Comparison of ENCODE assay signal across 10 cellular contexts in genomic region chr9:136534396-136534795, GRCh38. TPM values are rescaled to one million over a fixed set of nuclear protein-coding genes. Genes with fewer than 3 reads are reported as not detected.
DNase-seq lines count a peak whose midpoint lies in the region; ATAC-seq and TF ChIP-seq lines count a peak whose summit lies in the region.
"Had no signal": no experiment of that assay in that cellular context is flagged by ENCODE, and none has a peak within 500 bp of the region (broad histone marks: within the 10 kb centered on the region; RNA-seq: fewer than 3 reads in every experiment).

No MANE protein-coding gene starts in this region.

- H3K36me3 Mint-ChIP-seq in H9 (ENCODE audit: insufficient read depth in 1 of 3, low read depth in 3 of 3) (peaks cover 7 to 21% (median 14%) of the 10 kb centered on the region in 3 experiments; a peak in 6 of 7 replicates), natural killer cell (no peaks in the 10 kb centered on the region)
- peaks cover 60% of the 10 kb centered on the region for H3K36me3 Mint-ChIP-seq in dendritic cell treated with granulocyte-macrophage colony-stimulating factor and Interleukin-4, amounts not matched to agents 40 ng/mL and 50 ng/mL, for 4 days (ENCODE audit: low read depth)

- peaks cover 13% of the 10 kb centered on the region for H3K79me1 ChIP-seq in H9 (ENCODE audit: insufficient read depth, low read depth, low read length, poor library complexity, severe bottlenecking)

- H3K36me3 ChIP-seq in BLaER1 treated with 17β-estradiol and CSF1 and Interleukin-3, amounts not matched to agents 10 nM and 100 nM: peaks cover 8 to 19% (median 15%) of the 10 kb centered on the region in 11 experiments; a peak in 18 of 22 replicates

- no peak overlapping the region for H2BK5ac ChIP-seq in H9 (ENCODE audit: insufficient read length, low read length)

- peak overlapping the region in 1 of 11 experiments; percentile 67; a peak in 1 of 22 replicates for H3K9ac ChIP-seq in BLaER1 treated with 17β-estradiol and CSF1 and Interleukin-3, amounts not matched to agents 10 nM and 100 nM
- H3K9ac ChIP-seq in H9 (ENCODE audit: extremely low read depth, insufficient read length, low read length): no peak overlapping the region

- no peak overlapping the region for H2AK5ac ChIP-seq in H9 (ENCODE audit: insufficient read length, low read length)

- DNase-seq in H9 (no peak), natural killer cell (no peak), DMS153 (lab: John Stamatoyannopoulos, UW) (no peak), anterior cingulate cortex (lab: John Stamatoyannopoulos, UW) (no peak)
- DNase-seq: GDM1, hippocampal formation had no signal

- no peaks in the 10 kb centered on the region for H3K27me3 Mint-ChIP-seq in H9 (ENCODE audit: low read depth)
- peaks cover 19% of the 10 kb centered on the region for H3K27me3 Mint-ChIP-seq in dendritic cell treated with granulocyte-macrophage colony-stimulating factor and Interleukin-4, amounts not matched to agents 40 ng/mL and 50 ng/mL, for 4 days
- no peaks in the 10 kb centered on the region for H3K27me3 Mint-ChIP-seq in natural killer cell (ENCODE audit: low read depth in 2 of 2)

- no peaks in the 10 kb centered on the region for H3K9me3 ChIP-seq in BLaER1 treated with 17β-estradiol and CSF1 and Interleukin-3, amounts not matched to agents 10 nM and 100 nM (replicated peaks in 1 of 11)
- H3K9me3 ChIP-seq in H9 (ENCODE audit: control insufficient read depth, low read depth, low read length): no peaks in the 10 kb centered on the region

- H3K4me1 ChIP-seq in BLaER1 treated with 17β-estradiol and CSF1 and Interleukin-3, amounts not matched to agents 10 nM and 100 nM: peaks cover 87 to 93% (median 92%) of the 10 kb centered on the region in 10 experiments
- H3K4me1 ChIP-seq in H9 (ENCODE audit: insufficient read depth, low read length): no peaks in the 10 kb centered on the region

- no peak overlapping the region for H2BK20ac ChIP-seq in H9 (ENCODE audit: low read depth, low read length, poor library complexity, severe bottlenecking)

- no peak overlapping the region for H2BK120ac ChIP-seq in H9 (ENCODE audit: low read depth, low read length, poor library complexity, severe bottlenecking)

- H3K27ac ChIP-seq in BLaER1 treated with 17β-estradiol and CSF1 and Interleukin-3, amounts not matched to agents 10 nM and 100 nM: no peak overlapping the region
- H3K27ac ChIP-seq in H9 (ENCODE audit: insufficient read length, low read depth, low read length): no peak overlapping the region
- H3K27ac ChIP-seq: C4-2B had no signal

- peak overlapping the region; percentile 44 to 87 (median 74); a peak in 4 of 7 replicates for H3K27ac Mint-ChIP-seq in H9
- peak overlapping the region; percentile 75 for H3K27ac Mint-ChIP-seq in dendritic cell treated with granulocyte-macrophage colony-stimulating factor and Interleukin-4, amounts not matched to agents 40 ng/mL and 50 ng/mL, for 4 days
- H3K27ac Mint-ChIP-seq in natural killer cell: peak overlapping the region; percentile 88 to 90

- no peak overlapping the region for H4K8ac ChIP-seq in H9 (replicated peaks; ENCODE audit: insufficient read length, low read depth, low read length)

- intact Hi-C loops in dendritic cell treated with granulocyte-macrophage colony-stimulating factor and Interleukin-4, amounts not matched to agents 40 ng/mL and 50 ng/mL, for 4 days (cut with micrococcal nuclease): loop anchor here (5.0 kb wide), 2 partner anchors 47 to 83 kb away; no protein-coding TSS in a partner anchor
- intact Hi-C loops in natural killer cell (cut with micrococcal nuclease): loop anchor here (5.0 to 10.0 kb wide), 2 partner anchors 98 to 310 kb away; partner anchors contain the start of genes AJM1 and PHPT1

- H4K20me1 ChIP-seq in BLaER1 treated with 17β-estradiol and CSF1 and Interleukin-3, amounts not matched to agents 10 nM and 100 nM: peaks cover 95 to 99% (median 98%) of the 10 kb centered on the region in 11 experiments
- H4K20me1 ChIP-seq in H9 (ENCODE audit: control insufficient read depth, insufficient read depth, insufficient read length): peaks cover 4% of the 10 kb centered on the region

- no peak overlapping the region for H3T11ph ChIP-seq in H9 (ENCODE audit: low read length)

- H3K4ac ChIP-seq in H9 (ENCODE audit: low read depth, low read length): no peak overlapping the region

- H3K4me3 ChIP-seq in BLaER1 treated with 17β-estradiol and CSF1 and Interleukin-3, amounts not matched to agents 10 nM and 100 nM: no peak overlapping the region

- H3K23ac ChIP-seq in H9 (ENCODE audit: insufficient read length, low read depth, low read length): no peak overlapping the region

- H4K5ac ChIP-seq in H9 (ENCODE audit: insufficient read length, low read depth, low read length): no peak overlapping the region

- H3K23me2 ChIP-seq in H9 (ENCODE audit: insufficient read length, low read depth, low read length, poor library complexity, severe bottlenecking): no peaks in the 10 kb centered on the region

- peaks cover 0 to 31% (median 21%) of the 10 kb centered on the region in 11 experiments; a peak in 13 of 22 replicates for H3K27me3 ChIP-seq in BLaER1 treated with 17β-estradiol and CSF1 and Interleukin-3, amounts not matched to agents 10 nM and 100 nM
- no peaks in the 10 kb centered on the region for H3K27me3 ChIP-seq in H9 (ENCODE audit: insufficient read depth, low read length)

- H3K4me3 Mint-ChIP-seq in H9 (no peak overlapping the region), natural killer cell (peak overlapping the region; percentile 90)
- H3K4me3 Mint-ChIP-seq in dendritic cell treated with granulocyte-macrophage colony-stimulating factor and Interleukin-4, amounts not matched to agents 40 ng/mL and 50 ng/mL, for 4 days: no peak overlapping the region

- H3K4me1 Mint-ChIP-seq in H9: peaks cover 3 to 25% of the 10 kb centered on the region in 2 experiments
- H3K4me1 Mint-ChIP-seq in dendritic cell treated with granulocyte-macrophage colony-stimulating factor and Interleukin-4, amounts not matched to agents 40 ng/mL and 50 ng/mL, for 4 days (ENCODE audit: low read depth): peaks cover 71% of the 10 kb centered on the region
- H3K4me1 Mint-ChIP-seq in natural killer cell: peaks cover 59 to 79% of the 10 kb centered on the region in 2 donors

- H2AFZ ChIP-seq in H9 (ENCODE audit: low read length): no peak overlapping the region

- ATAC-seq in natural killer cell (no peak), HG02623 (IDR thresholded peaks at IDR 0.05; ENCODE audit: unreplicated experiment) (no peak)

- no peak overlapping the region for H3K14ac ChIP-seq in H9 (ENCODE audit: insufficient read depth, low read length)

- H4K91ac ChIP-seq in H9 (ENCODE audit: insufficient read length, low read depth, low read length): no peak overlapping the region

- WGBS in H9 (ENCODE audit: extremely low coverage, insufficient read length, low lambda C conversion rate): no CpG with 5 or more reads among the region's 16 CpGs

- no peak overlapping the region for H2BK15ac ChIP-seq in H9 (ENCODE audit: low read depth, low read length)

- H3K79me2 ChIP-seq in H9 (ENCODE audit: insufficient read depth, low read length): peaks cover 2% of the 10 kb centered on the region; the same call in 1 of the 2 replicates

- peak overlapping the region; percentile 85 to 100 (median 97) for H3K4me2 ChIP-seq in BLaER1 treated with 17β-estradiol and CSF1 and Interleukin-3, amounts not matched to agents 10 nM and 100 nM
- H3K4me2 ChIP-seq in H9 (ENCODE audit: insufficient read depth, insufficient read length, low read length): no peak overlapping the region

- H3K18ac ChIP-seq in H9 (ENCODE audit: insufficient read length, low read depth, low read length): no peak overlapping the region

- H3K9me3 Mint-ChIP-seq in H9: no peaks in the 10 kb centered on the region
- H3K9me3 Mint-ChIP-seq in dendritic cell treated with granulocyte-macrophage colony-stimulating factor and Interleukin-4, amounts not matched to agents 40 ng/mL and 50 ng/mL, for 4 days: no peaks in the 10 kb centered on the region
- no peaks in the 10 kb centered on the region for H3K9me3 Mint-ChIP-seq in natural killer cell

- H3K56ac ChIP-seq in H9 (ENCODE audit: insufficient read length, low read depth, low read length): no peak overlapping the region

- TF ChIP-seq CTCF in H9 (conservative IDR thresholded peaks at IDR 0.05) (no peak), natural killer cell (IDR thresholded peaks at IDR 0.05) (no peak)

- H2BK12ac ChIP-seq in H9 (ENCODE audit: insufficient read length, low read depth, low read length): no peak overlapping the region

RNA-seq across cellular contexts. Expression of gene NOTCH1, which starts 11.5 kb away (rescaled TPM):
- total RNA-seq in H9 (2021): 63.7 and 71.6 TPM in 2 replicates
- 100 to 1,000 TPM; 126 to 228 (median 192) TPM for total RNA-seq in natural killer cell

RNA-seq across cellular contexts. Expression of gene SEC16A, which starts 51.6 kb away (rescaled TPM):
- total RNA-seq in H9 (2021) (52.1 and 56.4 TPM in 2 replicates), natural killer cell (10 to 100 TPM; 84.3 to 89.0 (median 87.1) TPM)
